Comparison of ENCODE assay signal across 12 cellular contexts in the genomic region with DNA sequence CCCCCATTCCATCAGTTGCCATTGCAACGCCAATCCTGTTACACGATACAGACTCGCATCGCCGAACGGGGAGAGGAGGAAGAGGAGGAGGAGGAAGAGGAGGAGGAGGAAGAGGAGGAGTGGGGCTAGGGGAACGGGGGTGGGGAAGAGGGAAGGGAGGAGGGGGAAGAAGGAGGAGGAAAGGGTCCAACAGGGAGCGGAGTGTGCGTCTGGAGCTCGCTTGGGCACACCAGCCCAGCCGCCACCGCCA. TPM values are rescaled to one million over a fixed set of nuclear protein-coding genes. Genes with fewer than 3 reads are reported as not detected.
DNase-seq lines count a peak whose midpoint lies in the region; ATAC-seq and TF ChIP-seq lines count a peak whose summit lies in the region.
"Had no signal": no experiment of that assay in that cellular context is flagged by ENCODE, and none has a peak within 500 bp of the region (broad histone marks: within the 10 kb centered on the region; RNA-seq: fewer than 3 reads in every experiment).

No MANE protein-coding gene starts in this region.

- peak overlapping the region; percentile 64 to 87 (median 80) for H3K9ac ChIP-seq in BLaER1 treated with 17β-estradiol and CSF1 and Interleukin-3, amounts not matched to agents 10 nM and 100 nM
- H3K9ac ChIP-seq in parathyroid adenoma (no peak overlapping the region), Karpas-422 (ENCODE audit: low read length) (no peak overlapping the region)

- peaks cover 34 to 51% (median 45%) of the 10 kb centered on the region in 10 experiments for H3K4me1 ChIP-seq in BLaER1 treated with 17β-estradiol and CSF1 and Interleukin-3, amounts not matched to agents 10 nM and 100 nM
- no peaks in the 10 kb centered on the region for H3K4me1 ChIP-seq in SJCRH30
- no peaks in the 10 kb centered on the region for H3K4me1 ChIP-seq in parathyroid adenoma
- H3K4me1 ChIP-seq in Karpas-422 (ENCODE audit: low read length) = no peaks in the 10 kb centered on the region

- peaks cover 3 to 16% (median 11%) of the 10 kb centered on the region in 11 experiments; a peak in 9 of 22 replicates for H4K20me1 ChIP-seq in BLaER1 treated with 17β-estradiol and CSF1 and Interleukin-3, amounts not matched to agents 10 nM and 100 nM
- no peaks in the 10 kb centered on the region for H4K20me1 ChIP-seq in Karpas-422 (ENCODE audit: insufficient read depth, low read depth, low read length)

- H3K4me2 ChIP-seq in BLaER1 treated with 17β-estradiol and CSF1 and Interleukin-3, amounts not matched to agents 10 nM and 100 nM = peak overlapping the region; percentile 73 to 99 (median 94)
- H3K4me2 ChIP-seq in parathyroid adenoma (ENCODE audit: low read length) (peak overlapping the region; percentile 57), Karpas-422 (ENCODE audit: low read depth, low read length, poor library complexity, severe bottlenecking) (no peak overlapping the region)

- H3K27ac ChIP-seq in BLaER1 treated with 17β-estradiol and CSF1 and Interleukin-3, amounts not matched to agents 10 nM and 100 nM = peak overlapping the region; percentile 62 to 82 (median 71)
- H3K27ac ChIP-seq in SJCRH30 (no peak overlapping the region), parathyroid adenoma (no peak overlapping the region), Karpas-422 (ENCODE audit: low read length) (no peak overlapping the region)
- H3K27ac ChIP-seq: epithelial cell of prostate had no signal

- ATAC-seq in GM18907 (IDR thresholded peaks at IDR 0.05; ENCODE audit: unreplicated experiment) (no peak), GM18873 (IDR thresholded peaks at IDR 0.05; ENCODE audit: low FRiP score, unreplicated experiment) (no peak)
- ATAC-seq: activated naive CD8-positive, alpha-beta T cell treated with anti-CD3 and anti-CD28 coated beads, Interleukin-2, amount 50 U/mL, for 24 hours had no signal

- peaks cover 0 to 28% (median 0%) of the 10 kb centered on the region in 11 experiments; a peak in 10 of 22 replicates for H3K27me3 ChIP-seq in BLaER1 treated with 17β-estradiol and CSF1 and Interleukin-3, amounts not matched to agents 10 nM and 100 nM
- no peaks in the 10 kb centered on the region for H3K27me3 ChIP-seq in SJCRH30
- no peaks in the 10 kb centered on the region for H3K27me3 ChIP-seq in parathyroid adenoma (ENCODE audit: control insufficient read depth, insufficient read depth, low read length)
- H3K27me3 ChIP-seq in Karpas-422 (ENCODE audit: low read length) = no peaks in the 10 kb centered on the region

- DNase-seq in SJCRH30 (peak in 1 of 2 experiments; percentile 3), glomerular visceral epithelial cell (ENCODE audit: extremely low spot score) (peak; percentile 53), Karpas-422 (no peak), NCI-H2081 treated with DMSO at 0.1 percent for 48 hours (lab: John Stamatoyannopoulos, UW) (no peak)
- DNase-seq: activated naive CD8-positive, alpha-beta T cell treated with anti-CD3 and anti-CD28 coated beads, Interleukin-2, amount 50 U/mL, for 24 hours; CD4-positive, alpha-beta T cell had no signal

- H2AFZ ChIP-seq in parathyroid adenoma (peak overlapping the region; percentile 63), Karpas-422 (ENCODE audit: low read length) (no peak overlapping the region)

- H3K36me3 ChIP-seq in BLaER1 treated with 17β-estradiol and CSF1 and Interleukin-3, amounts not matched to agents 10 nM and 100 nM = no peaks in the 10 kb centered on the region
- H3K36me3 ChIP-seq in SJCRH30 (no peaks in the 10 kb centered on the region), parathyroid adenoma (ENCODE audit: control insufficient read depth, insufficient read depth, low read length) (no peaks in the 10 kb centered on the region), Karpas-422 (ENCODE audit: insufficient read depth, low read length) (no peaks in the 10 kb centered on the region)

- no peaks in the 10 kb centered on the region for H3K9me3 ChIP-seq in BLaER1 treated with 17β-estradiol and CSF1 and Interleukin-3, amounts not matched to agents 10 nM and 100 nM (replicated peaks in 1 of 11)
- no peaks in the 10 kb centered on the region for H3K9me3 ChIP-seq in SJCRH30 (replicated peaks)
- H3K9me3 ChIP-seq in parathyroid adenoma (ENCODE audit: control insufficient read depth, low read length) = no peaks in the 10 kb centered on the region
- H3K9me3 ChIP-seq in Karpas-422 (ENCODE audit: low read length) = peaks cover 59% of the 10 kb centered on the region

- H3K79me2 ChIP-seq in parathyroid adenoma (no peaks in the 10 kb centered on the region), Karpas-422 (ENCODE audit: low read length) (no peaks in the 10 kb centered on the region)

- TF ChIP-seq CTCF in parathyroid adenoma (IDR thresholded peaks at IDR 0.05) = no peak

- peak overlapping the region; percentile 73 to 89 (median 82) for H3K4me3 ChIP-seq in BLaER1 treated with 17β-estradiol and CSF1 and Interleukin-3, amounts not matched to agents 10 nM and 100 nM
- peak overlapping the region; percentile 57 for H3K4me3 ChIP-seq in SJCRH30
- H3K4me3 ChIP-seq in parathyroid adenoma (ENCODE audit: low read depth, low read length) = peak overlapping the region; percentile 29
- H3K4me3 ChIP-seq in Karpas-422 (ENCODE audit: low read length) = no peak overlapping the region

- H3K9me2 ChIP-seq in Karpas-422 (replicated peaks; ENCODE audit: insufficient read depth, low read length) = no peaks in the 10 kb centered on the region

RNA-seq across cellular contexts. Expression of a gene that starts 0.2 kb away (rescaled TPM):
- 1.4 and 1.9 TPM in 2 replicates for total RNA-seq in SJCRH30 (2014; rRNA removed; shearing (Covaris generic))
- not detected in 2 replicates for total RNA-seq in Karpas-422 (2014; rRNA removed; shearing (Covaris generic); ENCODE audit: low replicate concordance)
- total RNA-seq: CD4-positive, alpha-beta T cell; T-helper 1 cell treated with Interleukin-12 subunit alpha and Interleukin-12 subunit beta and Interleukin-4 antibody, amounts not matched to agents 30 ng/mL and 1 ng/mL, for 36 hours had no signal

Comparison
In these comparisons a context has a peak if more than half of its experiments do, and no peak if none do; other contexts are left out.
1. H3K27ac ChIP-seq: peak in BLaER1 treated with 17β-estradiol and CSF1 and Interleukin-3, amounts not matched to agents 10 nM and 100 nM (11 of 11); none in SJCRH30 (single experiment), parathyroid adenoma (single experiment) and Karpas-422 (single experiment).
2. H3K9ac ChIP-seq: peak in BLaER1 treated with 17β-estradiol and CSF1 and Interleukin-3, amounts not matched to agents 10 nM and 100 nM (11 of 11); none in parathyroid adenoma (single experiment) and Karpas-422 (single experiment).